ENCODE assay signal across 20 cellular contexts in the genomic region with DNA sequence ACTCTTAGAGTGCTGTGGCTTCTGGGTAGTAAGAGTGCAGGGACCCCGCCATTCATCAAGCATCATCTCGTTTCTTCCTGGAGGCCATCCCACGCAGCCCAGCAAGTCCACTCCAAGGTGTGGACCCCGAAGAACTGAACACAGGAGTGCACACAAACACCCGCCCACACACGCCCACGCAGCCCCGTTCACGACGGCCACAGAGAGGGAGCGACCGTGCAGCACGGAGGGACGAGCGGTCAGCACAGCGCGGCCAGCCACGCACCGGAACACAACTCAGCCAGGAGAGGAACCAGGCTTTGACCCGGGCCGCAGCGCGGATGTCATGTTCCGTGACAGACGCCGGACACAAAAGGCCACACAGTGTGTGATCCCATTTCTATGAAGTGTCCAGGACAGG. TPM values are rescaled to one million over a fixed set of nuclear protein-coding genes. Genes with fewer than 3 reads are reported as not detected.
A peak's percentile ranks its signal among the peaks of the same experiment; 100 is the strongest.
DNase-seq lines count a peak whose midpoint lies in the region; ATAC-seq, FAIRE-seq and TF ChIP-seq lines count a peak whose summit lies in the region.
"Had no signal": no experiment of that assay in that cellular context is flagged by ENCODE, and none has a peak within 500 bp of the region (broad histone marks: within the 10 kb centered on the region; RNA-seq: fewer than 3 reads in every experiment).

No MANE protein-coding gene starts in this region.

- no peak for TF ChIP-seq RAD21 in K562 (CRISPR knock-in tag; conservative IDR thresholded peaks at IDR 0.05 in 1 of 2, IDR thresholded peaks at IDR 0.05 in 1 of 2)

- no peaks in the 10 kb centered on the region for H3K4me1 ChIP-seq in HEK293 (ENCODE audit: control insufficient read depth, insufficient read depth, low read length)
- peaks cover 0 to 37% of the 10 kb centered on the region in 2 experiments; a peak in 2 of 5 replicates for H3K4me1 ChIP-seq in K562 (replicated peaks in 1 of 2; ENCODE audit: control insufficient read depth in 2 of 2, insufficient read depth in 2 of 2, low read length in 2 of 2)
- no peaks in the 10 kb centered on the region for H3K4me1 ChIP-seq in neural progenitor cell
- H3K4me1 ChIP-seq: HAP-1 had no signal

- CTCF ChIA-PET in HEK293 (lab: Yijun Ruan, JAX) (interaction anchor here (0.6 to 1.0 kb wide), 3 partner anchors 9 to 38 kb away, joined by 3 to 5 read pairs (median 3); no protein-coding TSS in a partner anchor), K562 (lab: Yijun Ruan, JAX; ENCODE audit: low intra/inter-chr PET ratio) (no interaction called here), HEK293T (lab: Yijun Ruan, JAX) (no interaction called here)

- H3K27ac ChIP-seq in HEK293 (ENCODE audit: extremely low read depth, low read depth, low read length) (no peak overlapping the region), K562 (ENCODE audit: extremely low read depth, low read depth, low read length) (no peak overlapping the region), neural progenitor cell (no peak overlapping the region), WERI-Rb-1 (no peak overlapping the region)

- 82% methylated on average over 20 of the region's 26 CpGs for WGBS in K562 (ENCODE audit: insufficient coverage, low coverage, missing lambda C conversion rate)

- no peak for ATAC-seq in K562

- H3K27me3 Mint-ChIP-seq in neural progenitor cell (ENCODE audit: insufficient read depth, low read depth) = peaks cover 6% of the 10 kb centered on the region
- H3K27me3 Mint-ChIP-seq in progenitor cell of endocrine pancreas = no peaks in the 10 kb centered on the region
- H3K27me3 Mint-ChIP-seq: CD4-positive, alpha-beta T cell; CD8-positive, alpha-beta memory T cell had no signal

- H3K27me3 ChIP-seq in K562 (ENCODE audit: control insufficient read depth in 2 of 2, insufficient read depth in 2 of 2, low read length in 2 of 2) (no peaks in the 10 kb centered on the region), neural progenitor cell (no peaks in the 10 kb centered on the region), WERI-Rb-1 (ENCODE audit: insufficient read depth, low read depth, severe bottlenecking) (no peaks in the 10 kb centered on the region)

- TF ChIP-seq EP300 in K562 (IDR thresholded peaks at IDR 0.05; ENCODE audit: low read length) = no peak

- POLR2A ChIA-PET in HEK293 (lab: Yijun Ruan, JAX) (no interaction called here), K562 (lab: Yijun Ruan, JAX) (interaction anchor here (0.6 to 1.0 kb wide), 2 partner anchors 111 to 146 kb away, joined by 3 to 4 read pairs; no protein-coding TSS in a partner anchor), HEK293T (lab: Yijun Ruan, JAX) (no interaction called here)

- no peak for TF ChIP-seq POLR2A in K562 (conservative IDR thresholded peaks at IDR 0.05)

- H3K27ac Mint-ChIP-seq in neural progenitor cell = peak overlapping the region; percentile 37
- peak overlapping the region; percentile 67 for H3K27ac Mint-ChIP-seq in progenitor cell of endocrine pancreas
- H3K27ac Mint-ChIP-seq: CD14-positive monocyte; CD4-positive, alpha-beta T cell; CD8-positive, alpha-beta memory T cell had no signal

- H3K9me3 Mint-ChIP-seq in neural progenitor cell = peaks cover 3% of the 10 kb centered on the region
- H3K9me3 Mint-ChIP-seq in progenitor cell of endocrine pancreas (ENCODE audit: low read depth) = no peaks in the 10 kb centered on the region
- H3K9me3 Mint-ChIP-seq: CD4-positive, alpha-beta T cell had no signal

- in situ Hi-C loops in K562 (cut with MboI) = no loop called here

- H4K20me1 ChIP-seq in K562 (replicated peaks; ENCODE audit: control insufficient read depth, insufficient read depth, low read length) (no peaks in the 10 kb centered on the region), neural progenitor cell (ENCODE audit: low read depth) (no peaks in the 10 kb centered on the region)

- H3K36me3 Mint-ChIP-seq in neural progenitor cell (peaks cover 22% of the 10 kb centered on the region), progenitor cell of endocrine pancreas (ENCODE audit: insufficient read depth) (peaks cover 16% of the 10 kb centered on the region)

- no peak overlapping the region for H3K4me2 ChIP-seq in K562 (ENCODE audit: insufficient read depth, low read length)
- no peak overlapping the region for H3K4me2 ChIP-seq in neural progenitor cell

- no peak for FAIRE-seq in K562 (lab: Jason Lieb, UNC)
- FAIRE-seq: D721Med, GM12891, GM18507, H54 had no signal

- H3K4me3 Mint-ChIP-seq in neural progenitor cell (no peak overlapping the region), progenitor cell of endocrine pancreas (ENCODE audit: low read depth) (no peak overlapping the region)
- H3K4me3 Mint-ChIP-seq: CD14-positive monocyte; CD4-positive, alpha-beta T cell; CD8-positive, alpha-beta memory T cell had no signal

- H3K4me3 ChIP-seq in HEK293 (ENCODE audit: low read depth, low read length) (no peak overlapping the region), K562 (no peak overlapping the region), neural progenitor cell (no peak overlapping the region), WERI-Rb-1 (ENCODE audit: low read depth, low read length) (no peak overlapping the region)
- H3K4me3 ChIP-seq: HAP-1 had no signal

- H3K36me3 ChIP-seq in HEK293 (ENCODE audit: control insufficient read depth in 2 of 2, insufficient read depth in 1 of 2, low read length in 2 of 2) (peaks cover 0 to 3% of the 10 kb centered on the region in 2 experiments; a peak in 1 of 3 replicates), K562 (ENCODE audit: control insufficient read depth, insufficient read depth, low read length) (no peaks in the 10 kb centered on the region), neural progenitor cell (no peaks in the 10 kb centered on the region), WERI-Rb-1 (no peaks in the 10 kb centered on the region; the same call in none of the 2 replicates)
- H3K36me3 ChIP-seq: HAP-1 had no signal

- H3K9ac ChIP-seq in K562 (ENCODE audit: insufficient read depth in 1 of 2, low read depth in 2 of 2, low read length in 2 of 2) (peak overlapping the region in 1 of 2 experiments; percentile 13; a peak in 1 of 4 replicates), neural progenitor cell (no peak overlapping the region)

- H2AFZ ChIP-seq in K562 (ENCODE audit: low read depth, low read length) (no peak overlapping the region), neural progenitor cell (replicated peaks) (no peak overlapping the region)

- no peaks in the 10 kb centered on the region for H3K9me1 ChIP-seq in K562 (ENCODE audit: control insufficient read depth, insufficient read depth, low read length)

- peaks cover 11% of the 10 kb centered on the region for H3K4me1 Mint-ChIP-seq in neural progenitor cell
- H3K4me1 Mint-ChIP-seq in progenitor cell of endocrine pancreas (ENCODE audit: low read depth) = no peaks in the 10 kb centered on the region
- H3K4me1 Mint-ChIP-seq: CD8-positive, alpha-beta memory T cell had no signal

- H3F3A ChIP-seq in neural progenitor cell (ENCODE audit: low read depth) = no peaks in the 10 kb centered on the region

- TF ChIP-seq CTCF in HEK293 (tag by site-specific recombination; IDR thresholded peaks at IDR 0.05) (no peak), K562 (IDR thresholded peaks at IDR 0.05 in 2 of 3, conservative IDR thresholded peaks at IDR 0.05 in 1 of 3; ENCODE audit: insufficient read depth in 2 of 3, low read depth in 1 of 3, low read length in 3 of 3) (no peak), neural progenitor cell (IDR thresholded peaks at IDR 0.05) (no peak), progenitor cell of endocrine pancreas (IDR thresholded peaks at IDR 0.05; ENCODE audit: unreplicated experiment) (no peak), WERI-Rb-1 (IDR thresholded peaks at IDR 0.05; ENCODE audit: low read depth, low read length) (no peak)

- no TSS peak for BruUV-seq in K562 (replicated peaks; lab: Mats Ljungman, UMichigan)

- intact Hi-C loops in K562 (cut with micrococcal nuclease) = no loop called here

- H3K9me3 ChIP-seq in HEK293 (ENCODE audit: control insufficient read depth, insufficient read depth, low read depth, low read length) (no peaks in the 10 kb centered on the region), K562 (replicated peaks; ENCODE audit: control insufficient read depth, insufficient read depth, low read depth, low read length) (no peaks in the 10 kb centered on the region), neural progenitor cell (ENCODE audit: low read depth) (no peaks in the 10 kb centered on the region), WERI-Rb-1 (ENCODE audit: severe bottlenecking) (no peaks in the 10 kb centered on the region)
- H3K9me3 ChIP-seq: HAP-1 had no signal

- H3K79me2 ChIP-seq in K562 (ENCODE audit: control insufficient read depth, insufficient read depth, low read length) = no peaks in the 10 kb centered on the region
- no peaks in the 10 kb centered on the region for H3K79me2 ChIP-seq in neural progenitor cell (ENCODE audit: low read depth)

- DNase-seq in K562 (ENCODE audit: extremely low read depth in 1 of 4, low spot score in 3 of 4) (peak in 2 of 4 experiments; percentile 43 to 53), neural progenitor cell (ENCODE audit: low spot score) (no peak), progenitor cell of endocrine pancreas (ENCODE audit: low spot score, unreplicated experiment) (no peak), DMS53 (lab: John Stamatoyannopoulos, UW) (no peak), WERI-Rb-1 (no peak), HEK293T (ENCODE audit: extremely low spot score) (no peak)
- DNase-seq in activated CD4-positive, alpha-beta T cell treated with anti-CD3 and anti-CD28 coated beads, Interleukin-2, amount 50 U/mL, for 1 hour = no peak
- DNase-seq: CD4-positive, alpha-beta T cell; CD8-positive, alpha-beta memory T cell; DMS 273 treated with DMSO at 0.1 percent for 48 hours; DMS79 treated with DMSO at 0.1 percent for 48 hours; GF-D8; GOT3 had no signal

RNA-seq across cellular contexts. Expression of gene RANBP3, which starts 18.2 kb away (rescaled TPM):
- total RNA-seq in K562 (2011; cell fraction: chromatin; rRNA removed; ENCODE audit: low replicate concordance) = 101 and 160 TPM in 2 replicates
- 112 and 117 TPM in 2 replicates for total RNA-seq in K562 (2011; cell fraction: nucleolus; rRNA removed)
- total RNA-seq in K562 (2011; cell fraction: nucleoplasm; rRNA removed) = 92.0 and 98.2 TPM in 2 replicates
- total RNA-seq in K562 (2014; rRNA removed) (63.2 and 82.2 TPM in 2 replicates), K562 (2014; rRNA removed; fragmentation: Illumina TruSeq; extraction: Trizol) (42.0 and 48.5 TPM in 2 replicates), K562 (2015; rRNA removed; fragmentation: Illumina TruSeq; extraction: Trizol) (54.4 and 66.7 TPM in 2 replicates), K562 (2021) (63.1 and 70.3 TPM in 2 replicates), neural progenitor cell (ENCODE audit: low replicate concordance) (77.8 and 83.5 TPM in 2 replicates), progenitor cell of endocrine pancreas (99.9 and 106 TPM in 2 replicates)
- polyA plus RNA-seq in K562 (2011; rRNA removed) (46.6 and 57.6 TPM in 2 replicates), K562 (2014; fragmentation: Illumina TruSeq; extraction: Trizol) (68.9 and 81.9 TPM in 2 replicates), K562 (2014; fragmentation: Nextera tagmentation; extraction: Ambion mirVana) (1 to 10 TPM in 1 of 2 experiments, under 1 TPM in 1; 0.90 to 1.8 TPM), K562 (2014; rRNA removed) (84.7 and 95.1 TPM in 2 replicates)
- 70.4 and 122 TPM in 2 replicates for polyA plus RNA-seq in K562 (2011; cell fraction: cytosol; rRNA removed)
- polyA plus RNA-seq in K562 (2011; cell fraction: nucleus; rRNA removed) = 84.9 and 193 TPM in 2 replicates
- 65.4 and 79.1 TPM in 2 replicates for polyA plus RNA-seq in K562 (2012)
- 29.0 and 45.3 TPM in 2 replicates for polyA minus RNA-seq in K562 (2011; rRNA and poly(A)+ RNA removed)
- polyA minus RNA-seq in K562 (2011; cell fraction: cytosol; rRNA and poly(A)+ RNA removed) = 53.6 and 66.7 TPM in 2 replicates
- 32.7 and 38.9 TPM in 2 replicates for polyA minus RNA-seq in K562 (2011; cell fraction: nucleus; rRNA and poly(A)+ RNA removed)
